In genomic region chr7:111082351-111082750, GRCh38 we compare ENCODE assay signal across 14 cellular contexts. TPM values are rescaled to one million over a fixed set of nuclear protein-coding genes. Genes with fewer than 3 reads are reported as not detected.
DNase-seq lines count a peak whose midpoint lies in the region; ATAC-seq and TF ChIP-seq lines count a peak whose summit lies in the region.
"Had no signal": no experiment of that assay in that cellular context is flagged by ENCODE, and none has a peak within 500 bp of the region (broad histone marks: within the 10 kb centered on the region; RNA-seq: fewer than 3 reads in every experiment).

No MANE protein-coding gene starts in this region.

- H3K4me1 Mint-ChIP-seq in CD4-positive, CD25-positive, alpha-beta regulatory T cell: peaks cover 40 to 57% (median 44%) of the 10 kb centered on the region in 4 donors
- H3K4me1 Mint-ChIP-seq in neural crest cell: peaks cover 27% of the 10 kb centered on the region

- H3K27ac Mint-ChIP-seq in CD4-positive, CD25-positive, alpha-beta regulatory T cell: peak overlapping the region; percentile 82 to 96 (median 83)
- H3K27ac Mint-ChIP-seq in neural crest cell (ENCODE audit: unreplicated experiment): peak overlapping the region; percentile 73

- H4K20me1 ChIP-seq in Loucy (ENCODE audit: insufficient read depth, low read length, poor library complexity, severe bottlenecking): no peaks in the 10 kb centered on the region

- peaks cover 33% of the 10 kb centered on the region for H3K4me1 ChIP-seq in CD4-positive, CD25-positive, alpha-beta regulatory T cell (ENCODE audit: control insufficient read depth, insufficient read depth, low read length, poor library complexity, severe bottlenecking)
- H3K4me1 ChIP-seq in Loucy (ENCODE audit: insufficient read depth, low read length, poor library complexity, severe bottlenecking) (peaks cover 47% of the 10 kb centered on the region), right cardiac atrium (ENCODE audit: control insufficient read depth, insufficient read depth, low read length) (peaks cover 1% of the 10 kb centered on the region)

- H3K36me3 Mint-ChIP-seq in CD4-positive, CD25-positive, alpha-beta regulatory T cell: no peaks in the 10 kb centered on the region
- H3K36me3 Mint-ChIP-seq in neural crest cell (ENCODE audit: low read depth): peaks cover 5% of the 10 kb centered on the region

- H3K27ac ChIP-seq in CD4-positive, CD25-positive, alpha-beta regulatory T cell (ENCODE audit: insufficient read depth, low read length, poor library complexity, severe bottlenecking): no peak overlapping the region
- H3K27ac ChIP-seq in right cardiac atrium (ENCODE audit: low read length): no peak overlapping the region

- peak overlapping the region; percentile 38 for H3K9ac ChIP-seq in Loucy (ENCODE audit: low read depth, low read length, poor library complexity, severe bottlenecking)

- no peaks in the 10 kb centered on the region for H3K27me3 ChIP-seq in CD4-positive, CD25-positive, alpha-beta regulatory T cell (ENCODE audit: control insufficient read depth, insufficient read depth, low read length)
- H3K27me3 ChIP-seq in Loucy (ENCODE audit: insufficient read depth, low read length, poor library complexity, severe bottlenecking): no peaks in the 10 kb centered on the region
- no peaks in the 10 kb centered on the region for H3K27me3 ChIP-seq in right cardiac atrium (ENCODE audit: control insufficient read depth, insufficient read depth)
- H3K27me3 ChIP-seq: Peyer's patch had no signal

- H3K27me3 Mint-ChIP-seq in CD4-positive, CD25-positive, alpha-beta regulatory T cell: no peaks in the 10 kb centered on the region
- no peaks in the 10 kb centered on the region for H3K27me3 Mint-ChIP-seq in neural crest cell (ENCODE audit: low read depth)

- peak overlapping the region; percentile 11 for H2AFZ ChIP-seq in Loucy (ENCODE audit: low read length)

- DNase-seq in CD4-positive, CD25-positive, alpha-beta regulatory T cell: no peak
- DNase-seq in amniotic epithelial cell (ENCODE audit: low read depth) (peak; percentile 16), neural crest cell (ENCODE audit: low read depth, low spot score) (no peak), iPS-NIHi11 (ENCODE audit: low spot score) (no peak), ACHN (no peak), right cardiac atrium (no peak), omental fat pad (ENCODE audit: low spot score) (no peak)
- DNase-seq: activated CD4-positive, alpha-beta T cell treated with anti-CD3 and anti-CD28 coated beads, Interleukin-2, amount 50 U/mL, for 1 hour; midbrain; NCI-H1694 treated with DMSO at 0.1 percent for 48 hours; Peyer's patch; stimulated activated CD8-positive, alpha-beta memory T cell treated with anti-CD3 and anti-CD28 coated beads, Interleukin-4, amount 100 ng/mL, for 48 hours had no signal

- intact Hi-C loops in right cardiac atrium (cut with DNase I): loop anchor here in 1 of 4 donors (10.0 kb wide), 1 partner anchor 402 kb away; no protein-coding TSS in a partner anchor

- peak overlapping the region in 3 of 4 donors; percentile 16 to 60 (median 50) for H3K4me3 Mint-ChIP-seq in CD4-positive, CD25-positive, alpha-beta regulatory T cell
- peak overlapping the region; percentile 38 for H3K4me3 Mint-ChIP-seq in neural crest cell

- 53% methylated on average over 4 of the region's 4 CpGs for WGBS in right cardiac atrium

- H3K36me3 ChIP-seq in CD4-positive, CD25-positive, alpha-beta regulatory T cell (ENCODE audit: control insufficient read depth, insufficient read depth, low read length): no peaks in the 10 kb centered on the region
- no peaks in the 10 kb centered on the region for H3K36me3 ChIP-seq in Loucy (ENCODE audit: insufficient read depth, low read length)
- H3K36me3 ChIP-seq: Peyer's patch had no signal

- in situ Hi-C loops in ACHN (cut with HindIII; ENCODE audit: low pct_ligation_motif_present, low pct_unique_long_range_greater_than_20kb, low sequenced_read_pairs): no loop called here

- H3K79me2 ChIP-seq in Loucy (ENCODE audit: insufficient read depth, low read length): no peaks in the 10 kb centered on the region

- peaks cover 3% of the 10 kb centered on the region; the same call in 1 of the 2 replicates for H3F3A ChIP-seq in Loucy (ENCODE audit: low read depth)

- peak overlapping the region; percentile 84 for H3K4me2 ChIP-seq in Loucy (ENCODE audit: low read depth, low read length, poor library complexity, severe bottlenecking)

- no peak for ATAC-seq in CD4-positive, CD25-positive, alpha-beta regulatory T cell (ENCODE audit: low read depth in 2 of 2)
- ATAC-seq in right cardiac atrium (no peak), omental fat pad (ENCODE audit: low FRiP score) (no peak)

- TF ChIP-seq CTCF in Loucy (conservative IDR thresholded peaks at IDR 0.05; ENCODE audit: low read length) (no peak), neural crest cell (conservative IDR thresholded peaks at IDR 0.05) (no peak), omental fat pad (IDR thresholded peaks at IDR 0.05) (no peak)

- H3K4me3 ChIP-seq in CD4-positive, CD25-positive, alpha-beta regulatory T cell (ENCODE audit: low read depth, low read length): peak overlapping the region; percentile 66
- H3K4me3 ChIP-seq in Loucy (ENCODE audit: low read length, poor library complexity, severe bottlenecking) (peak overlapping the region; percentile 70), right cardiac atrium (ENCODE audit: low read length) (no peak overlapping the region)
- H3K4me3 ChIP-seq: Peyer's patch, skin epidermis had no signal

- no peaks in the 10 kb centered on the region for H3K9me3 Mint-ChIP-seq in CD4-positive, CD25-positive, alpha-beta regulatory T cell
- peaks cover 6% of the 10 kb centered on the region for H3K9me3 Mint-ChIP-seq in neural crest cell

- no peaks in the 10 kb centered on the region for H3K9me2 ChIP-seq in Loucy (replicated peaks; ENCODE audit: low read depth, low read length)

- no peaks in the 10 kb centered on the region for H3K9me3 ChIP-seq in CD4-positive, CD25-positive, alpha-beta regulatory T cell (ENCODE audit: control insufficient read depth in 2 of 2, low read length in 2 of 2)
- H3K9me3 ChIP-seq in Loucy (ENCODE audit: insufficient read depth, low read depth, low read length) (no peaks in the 10 kb centered on the region), right cardiac atrium (ENCODE audit: control insufficient read depth, low read length) (no peaks in the 10 kb centered on the region)
- H3K9me3 ChIP-seq: Peyer's patch had no signal

RNA-seq across cellular contexts. Expression of gene LRRN3, which starts 8.6 kb away (rescaled TPM):
- 1.7 TPM for total RNA-seq in CD4-positive, CD25-positive, alpha-beta regulatory T cell
- 1 to 10 TPM; 1.3 to 2.3 (median 1.9) TPM for polyA plus RNA-seq in CD4-positive, CD25-positive, alpha-beta regulatory T cell
- total RNA-seq in neural crest cell (6.1 and 7.1 TPM in 2 replicates), right cardiac atrium (10 to 100 TPM; 15.3 to 44.8 (median 27.5) TPM), omental fat pad (1 to 10 TPM; 1.7 to 5.3 (median 2.7) TPM)
- 25.1 TPM for polyA plus RNA-seq in right cardiac atrium
